Comparison of ENCODE assay signal across 1 cellular context in the genomic region with DNA sequence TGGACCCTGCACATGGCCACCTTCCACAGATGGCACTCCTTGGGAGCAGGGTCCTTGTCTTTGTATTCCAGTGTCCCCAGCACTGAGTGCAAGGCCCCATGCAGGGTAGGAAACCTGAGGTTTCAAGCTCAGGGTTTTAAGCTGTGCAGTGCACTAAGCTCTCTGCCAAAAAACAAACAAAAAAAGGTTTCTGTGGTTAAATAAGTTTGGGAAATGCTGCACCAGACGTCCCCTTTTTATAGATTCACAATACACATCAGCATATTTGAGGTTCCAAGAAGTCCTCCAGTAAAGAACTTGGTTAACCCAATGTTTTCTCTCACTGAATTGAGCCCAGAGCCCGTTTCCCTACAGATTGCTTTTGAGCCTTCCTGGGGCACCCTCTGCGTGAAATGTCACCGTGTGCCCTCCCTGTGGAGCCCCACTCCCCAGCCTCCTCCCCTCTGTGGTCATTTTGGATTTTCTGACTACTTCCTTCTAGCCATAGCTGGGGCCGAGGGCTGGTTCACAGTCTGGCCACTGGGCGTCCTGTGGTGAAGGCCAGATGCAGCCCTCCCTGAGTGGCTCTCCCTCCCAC.
TF ChIP-seq lines count a peak whose summit lies in the region.

No MANE protein-coding gene starts in this region.

TF ChIP-seq in HepG2, 621 proteins besides CTCF, POLR2A, EP300 and RAD21:
- TF ChIP-seq, protein P1, sequence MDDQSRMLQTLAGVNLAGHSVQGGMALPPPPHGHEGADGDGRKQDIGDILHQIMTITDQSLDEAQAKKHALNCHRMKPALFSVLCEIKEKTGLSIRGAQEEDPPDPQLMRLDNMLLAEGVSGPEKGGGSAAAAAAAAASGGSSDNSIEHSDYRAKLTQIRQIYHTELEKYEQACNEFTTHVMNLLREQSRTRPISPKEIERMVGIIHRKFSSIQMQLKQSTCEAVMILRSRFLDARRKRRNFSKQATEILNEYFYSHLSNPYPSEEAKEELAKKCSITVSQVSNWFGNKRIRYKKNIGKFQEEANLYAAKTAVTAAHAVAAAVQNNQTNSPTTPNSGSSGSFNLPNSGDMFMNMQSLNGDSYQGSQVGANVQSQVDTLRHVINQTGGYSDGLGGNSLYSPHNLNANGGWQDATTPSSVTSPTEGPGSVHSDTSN (CRISPR knock-in tag; IDR thresholded peaks at IDR 0.05; ENCODE audit: borderline replicate concordance), result no peak
